Comparison of ENCODE assay signal across 16 cellular contexts in the genomic region with DNA sequence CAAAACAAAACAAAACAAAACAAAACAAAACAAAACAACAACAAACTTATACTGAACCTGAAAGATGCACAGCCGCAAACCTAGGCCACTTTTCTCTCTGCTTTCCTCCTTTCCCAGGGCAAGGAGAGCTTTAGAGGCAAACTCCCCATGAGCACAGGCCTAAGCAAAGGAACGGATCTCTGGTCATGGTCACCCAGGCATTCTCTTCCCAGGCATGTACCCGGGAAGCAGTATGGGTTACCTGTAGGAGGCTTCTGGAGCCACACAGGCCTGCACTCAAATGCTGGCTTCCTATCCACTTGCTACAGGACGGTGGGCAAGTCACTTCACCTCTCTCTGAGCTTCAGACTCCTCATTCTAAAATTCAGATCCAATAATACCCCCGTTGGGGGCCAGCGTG.
"Had no signal": no experiment of that assay in that cellular context is flagged by ENCODE, and none has a peak within 500 bp of the region (broad histone marks: within the 10 kb centered on the region; RNA-seq: fewer than 3 reads in every experiment).

No MANE protein-coding gene starts in this region.

- H3K4me3 ChIP-seq: esophagus squamous epithelium had no signal

- H3K9ac ChIP-seq: parathyroid adenoma, SK-N-SH had no signal

- H3K9me3 ChIP-seq: esophagus squamous epithelium had no signal

- H3K36me3 ChIP-seq: esophagus squamous epithelium had no signal

- H3K27ac ChIP-seq: esophagus squamous epithelium, parathyroid adenoma had no signal

- H3K27me3 ChIP-seq: esophagus squamous epithelium had no signal

- DNase-seq: activated B cell treated with CpG ODN at 0.5 μM for 24 hours; activated CD4-positive, alpha-beta T cell treated with anti-CD3 and anti-CD28 coated beads for 48 hours; activated naive CD8-positive, alpha-beta T cell treated with anti-CD3 and anti-CD28 coated beads for 36 hours; activated T-cell treated with anti-CD3 and anti-CD28 coated beads, Interleukin-2, amount 50 U/mL, for 72 hours; central memory CD4-positive, alpha-beta T cell; cortex of kidney; effector CD4-positive, alpha-beta T cell; esophagus squamous epithelium; immature natural killer cell; natural killer cell; SK-N-SH; stimulated activated CD4-positive, alpha-beta T cell treated with anti-CD3 and anti-CD28 coated beads, Interleukin-4, amount 100 ng/mL, for 24 hours; stimulated activated naive B cell treated with anti-CD40 and anti-IgM and Interleukin-4, amounts not matched to agents 10 μg/mL and 1 μg/mL and 100 μg/mL, for 72 hours; T-helper 1 cell; T-helper 9 cell had no signal
